1 cellular context compared by ENCODE assay signal in genomic region chr2:119169717-119170116, GRCh38.
TF ChIP-seq lines count a peak whose summit lies in the region.

No MANE protein-coding gene starts in this region.

TF ChIP-seq in H1, 55 proteins besides CTCF, POLR2A, EP300 and RAD21 (continued from another document):
- TF ChIP-seq ATF2 (IDR thresholded peaks at IDR 0.05; ENCODE audit: low read length) (no peak), E2F6 (IDR thresholded peaks at IDR 0.05) (no peak), KDM1A (IDR thresholded peaks at IDR 0.05; ENCODE audit: borderline replicate concordance, low read length) (no peak), CTBP2 (IDR thresholded peaks at IDR 0.05; ENCODE audit: borderline replicate concordance, insufficient read depth, insufficient read length, low read length) (no peak), POU5F1 (IDR thresholded peaks at IDR 0.05; ENCODE audit: low read depth, low read length) (no peak), PHF8 (conservative IDR thresholded peaks at IDR 0.05; ENCODE audit: low read depth, low read length) (no peak), USF2 (IDR thresholded peaks at IDR 0.05; ENCODE audit: low read length) (no peak), JUND (IDR thresholded peaks at IDR 0.05; ENCODE audit: low read length) (no peak), TBP (IDR thresholded peaks at IDR 0.05; ENCODE audit: low read depth, low read length) (no peak), GTF2F1 (IDR thresholded peaks at IDR 0.05; ENCODE audit: borderline replicate concordance, low read depth, low read length) (no peak)
